In the genomic region with DNA sequence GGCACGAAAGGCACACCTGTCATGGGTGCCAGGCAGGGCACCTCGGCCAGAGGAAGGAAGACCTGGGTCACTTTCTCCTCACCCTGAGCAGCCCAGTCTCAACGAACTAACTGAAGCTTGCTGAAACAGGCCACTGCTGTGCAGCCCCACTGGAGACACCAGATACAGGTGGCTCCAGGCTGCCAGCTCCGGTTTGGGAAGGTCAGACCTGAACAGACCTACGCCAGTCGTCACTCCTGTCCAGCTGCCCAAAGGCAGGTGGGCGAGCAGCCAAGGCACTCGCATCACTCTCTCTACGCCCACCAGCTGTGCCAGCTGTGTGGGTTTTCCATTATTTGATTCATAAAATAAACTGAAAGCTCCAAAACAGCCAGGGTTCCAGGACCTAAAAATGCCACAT, we compare ENCODE assay signal across 20 cellular contexts.
DNase-seq lines count a peak whose midpoint lies in the region; ATAC-seq and TF ChIP-seq lines count a peak whose summit lies in the region.
"Had no signal": no experiment of that assay in that cellular context is flagged by ENCODE, and none has a peak within 500 bp of the region (broad histone marks: within the 10 kb centered on the region; RNA-seq: fewer than 3 reads in every experiment).

No MANE protein-coding gene starts in this region.

- no peak overlapping the region for H3K27ac Mint-ChIP-seq in MCF 10A (ENCODE audit: low read depth, unreplicated experiment)
- H3K27ac Mint-ChIP-seq: progenitor cell of endocrine pancreas had no signal

- no peak overlapping the region for H3K4me3 ChIP-seq in breast epithelium
- no peak overlapping the region for H3K4me3 ChIP-seq in ascending aorta
- H3K4me3 ChIP-seq in MM.1S (ENCODE audit: low read length), result no peak overlapping the region
- H3K4me3 ChIP-seq in left lung, result no peak overlapping the region
- H3K4me3 ChIP-seq: esophagus squamous epithelium, lower lobe of right lung had no signal

- H3K9me3 ChIP-seq in breast epithelium (no peaks in the 10 kb centered on the region), ascending aorta (no peaks in the 10 kb centered on the region), MM.1S (replicated peaks; ENCODE audit: insufficient read depth, low read length) (no peaks in the 10 kb centered on the region), left lung (no peaks in the 10 kb centered on the region)
- H3K9me3 ChIP-seq: esophagus squamous epithelium, lower lobe of right lung had no signal

- no peak overlapping the region for H2AFZ ChIP-seq in MM.1S (ENCODE audit: low read length)

- H3K9me3 Mint-ChIP-seq in MCF 10A (ENCODE audit: unreplicated experiment), result no peaks in the 10 kb centered on the region
- H3K9me3 Mint-ChIP-seq: endodermal cell had no signal

- TF ChIP-seq CTCF in MCF 10A (IDR thresholded peaks at IDR 0.05; ENCODE audit: unreplicated experiment) (no peak), breast epithelium (IDR thresholded peaks at IDR 0.05) (no peak), ascending aorta (IDR thresholded peaks at IDR 0.05) (no peak), MM.1S (IDR thresholded peaks at IDR 0.05; ENCODE audit: low read length) (no peak), left lung (IDR thresholded peaks at IDR 0.05) (no peak)

- no peak for ATAC-seq in left lung
- ATAC-seq: HCT116, lower lobe of right lung had no signal

- BruUV-seq in MCF 10A (replicated peaks; lab: Mats Ljungman, UMichigan), result no TSS peak

- TF ChIP-seq POLR2A in breast epithelium (IDR thresholded peaks at IDR 0.05), result no peak

- no peaks in the 10 kb centered on the region for H4K20me1 ChIP-seq in MM.1S (ENCODE audit: insufficient read depth, low read length)

- POLR2A ChIA-PET in MCF 10A (lab: Yijun Ruan, JAX), result no interaction called here

- DNase-seq in MCF 10A (ENCODE audit: unreplicated experiment) (peak; percentile 26), breast epithelium (ENCODE audit: low spot score in 2 of 2) (no peak), NCI-H2029 (lab: John Stamatoyannopoulos, UW) (peak; percentile 35), ascending aorta (ENCODE audit: low spot score in 2 of 2) (no peak), posterior vena cava (ENCODE audit: low spot score) (no peak), MM.1S (no peak), NCI-H524 treated with DMSO at 0.1 percent for 48 hours (lab: John Stamatoyannopoulos, UW) (no peak), left lung (no peak)
- DNase-seq: activated CD4-positive, alpha-beta T cell treated with anti-CD3 and anti-CD28 coated beads, Interleukin-2, amount 50 U/mL, for 48 hours; activated gamma-delta T cell; endodermal cell; esophagus squamous epithelium; GDM1; islet precursor cell; lower lobe of right lung; T-helper 9 cell had no signal

- H3K79me2 ChIP-seq in MM.1S (ENCODE audit: low read length), result no peaks in the 10 kb centered on the region

- H3K4me1 ChIP-seq in breast epithelium, result no peaks in the 10 kb centered on the region
- peaks cover 0 to 10% of the 10 kb centered on the region in 2 donors for H3K4me1 ChIP-seq in ascending aorta
- no peaks in the 10 kb centered on the region for H3K4me1 ChIP-seq in MM.1S (ENCODE audit: low read length)
- H3K4me1 ChIP-seq in left lung, result no peaks in the 10 kb centered on the region

- no peak overlapping the region for H3K4me3 Mint-ChIP-seq in MCF 10A (ENCODE audit: unreplicated experiment)
- H3K4me3 Mint-ChIP-seq: endodermal cell had no signal

- H3K4me2 ChIP-seq in MM.1S (ENCODE audit: low read depth, low read length), result no peak overlapping the region
- H3K4me2 ChIP-seq: KMS-11 had no signal

- H3K36me3 Mint-ChIP-seq in MCF 10A (ENCODE audit: insufficient read depth, unreplicated experiment), result no peaks in the 10 kb centered on the region

- no peak overlapping the region for H3K9ac ChIP-seq in MM.1S (ENCODE audit: low read length)
- H3K9ac ChIP-seq: KMS-11 had no signal

- no peaks in the 10 kb centered on the region for H3K9me2 ChIP-seq in MM.1S (replicated peaks; ENCODE audit: insufficient read depth, low read length)

- H3F3A ChIP-seq in MM.1S (ENCODE audit: insufficient read depth, low read length), result no peaks in the 10 kb centered on the region

- CTCF ChIA-PET in MCF 10A (lab: Yijun Ruan, JAX), result interaction anchor here (0.7 kb wide), 1 partner anchor 162 kb away, joined by 3 read pairs; no protein-coding TSS in a partner anchor

- intact Hi-C loops in MCF 10A (cut with micrococcal nuclease), result no loop called here
- intact Hi-C loops in breast epithelium (cut with DNase I; ENCODE audit: low total_unique reads), result no loop called here
- intact Hi-C loops in ascending aorta (cut with DNase I), result no loop called here
- intact Hi-C loops in posterior vena cava (cut with DNase I), result no loop called here
- intact Hi-C loops in left lung (cut with DNase I), result no loop called here

- no peaks in the 10 kb centered on the region for H3K36me3 ChIP-seq in breast epithelium
- peaks cover 11 to 30% of the 10 kb centered on the region in 2 donors for H3K36me3 ChIP-seq in ascending aorta
- no peaks in the 10 kb centered on the region for H3K36me3 ChIP-seq in MM.1S (replicated peaks; ENCODE audit: insufficient read depth, low read length)
- H3K36me3 ChIP-seq in left lung, result peaks cover 0 to 14% of the 10 kb centered on the region in 2 donors

- H3K27ac ChIP-seq in breast epithelium (no peak overlapping the region), ascending aorta (peak overlapping the region; percentile 21 to 30), MM.1S (ENCODE audit: low read length) (no peak overlapping the region), left lung (no peak overlapping the region)
- H3K27ac ChIP-seq: C4-2B, esophagus squamous epithelium, KMS-11, lower lobe of right lung had no signal

- H3K4me1 Mint-ChIP-seq in MCF 10A (ENCODE audit: insufficient read depth, unreplicated experiment), result no peaks in the 10 kb centered on the region

- H3K27me3 ChIP-seq in breast epithelium, result no peaks in the 10 kb centered on the region
- no peaks in the 10 kb centered on the region for H3K27me3 ChIP-seq in ascending aorta
- no peaks in the 10 kb centered on the region for H3K27me3 ChIP-seq in MM.1S (replicated peaks; ENCODE audit: insufficient read depth, low read length)
- H3K27me3 ChIP-seq in left lung, result no peaks in the 10 kb centered on the region
- H3K27me3 ChIP-seq: esophagus squamous epithelium had no signal

- no peaks in the 10 kb centered on the region for H3K27me3 Mint-ChIP-seq in MCF 10A (ENCODE audit: insufficient read depth, unreplicated experiment)
- H3K27me3 Mint-ChIP-seq: progenitor cell of endocrine pancreas had no signal

Comparison
In these comparisons a context has a peak if more than half of its experiments do, and no peak if none do; other contexts are left out.
1. DNase-seq: peak in MCF 10A (single experiment) and NCI-H2029 (single experiment); none in breast epithelium (0 of 2), ascending aorta (0 of 2), posterior vena cava (single experiment), MM.1S (single experiment), NCI-H524 treated with DMSO at 0.1 percent for 48 hours (single experiment) and left lung (0 of 2).
2. H3K27ac ChIP-seq: peak in ascending aorta (2 of 2); none in breast epithelium (0 of 2), MM.1S (single experiment) and left lung (0 of 2).